8 cellular contexts compared by ENCODE assay signal in the genomic region with DNA sequence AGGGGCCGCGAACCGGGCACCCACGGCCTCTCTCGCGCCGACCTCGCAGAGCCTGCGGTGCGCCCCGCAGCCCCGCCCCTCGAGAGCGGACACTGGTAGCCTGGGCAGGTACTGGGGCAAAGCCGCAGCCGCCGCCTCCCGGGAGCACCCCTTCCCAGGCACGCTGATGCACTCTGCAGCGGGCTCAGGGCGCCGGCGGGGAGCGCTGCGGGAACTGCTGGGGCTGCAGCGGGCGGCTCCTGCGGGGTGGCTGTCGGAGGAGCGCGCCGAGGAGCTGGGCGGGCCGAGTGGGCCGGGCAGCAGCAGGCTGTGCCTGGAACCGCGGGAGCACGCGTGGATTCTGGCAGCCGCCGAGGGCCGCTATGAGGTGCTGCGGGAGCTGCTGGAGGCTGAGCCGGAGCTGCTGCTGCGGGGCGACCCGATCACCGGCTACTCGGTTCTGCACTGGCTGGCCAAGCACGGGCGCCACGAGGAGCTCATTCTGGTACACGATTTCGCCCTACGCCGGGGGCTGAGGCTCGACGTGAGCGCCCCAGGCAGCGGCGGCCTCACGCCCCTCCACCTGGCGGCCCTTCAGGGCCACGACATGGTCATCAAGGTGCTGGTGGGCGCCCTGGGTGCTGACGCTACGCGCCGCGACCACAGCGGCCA. TPM values are rescaled to one million over a fixed set of nuclear protein-coding genes. Genes with fewer than 3 reads are reported as not detected.
DNase-seq lines count a peak whose midpoint lies in the region; ATAC-seq, FAIRE-seq and TF ChIP-seq lines count a peak whose summit lies in the region.

No MANE protein-coding gene starts in this region.

- peaks cover 6% of the 10 kb centered on the region for H3K4me1 Mint-ChIP-seq in endothelial cell (ENCODE audit: unreplicated experiment)
- H3K4me1 Mint-ChIP-seq in natural killer cell treated with Interleukin-12 subunit alpha and Interleukin-12 subunit beta and Interleukin-15 and Interleukin-18, amount 100 ng/mL, for 72 hours (ENCODE audit: low read depth in 2 of 2), result peaks cover 32 to 38% of the 10 kb centered on the region in 2 donors

- no peak for FAIRE-seq in urothelium cell line (lab: Jason Lieb, UNC)

- H3K27ac Mint-ChIP-seq in endothelial cell (ENCODE audit: unreplicated experiment), result no peak overlapping the region
- no peak overlapping the region for H3K27ac Mint-ChIP-seq in natural killer cell treated with Interleukin-12 subunit alpha and Interleukin-12 subunit beta and Interleukin-15 and Interleukin-18, amount 100 ng/mL, for 72 hours

- H3K9me3 Mint-ChIP-seq in endothelial cell (ENCODE audit: unreplicated experiment), result no peaks in the 10 kb centered on the region
- H3K9me3 Mint-ChIP-seq in natural killer cell treated with Interleukin-12 subunit alpha and Interleukin-12 subunit beta and Interleukin-15 and Interleukin-18, amount 100 ng/mL, for 72 hours, result no peaks in the 10 kb centered on the region

- TF ChIP-seq CTCF in endothelial cell (IDR thresholded peaks at IDR 0.05; ENCODE audit: unreplicated experiment), result no peak

- H3K27me3 Mint-ChIP-seq in endothelial cell (ENCODE audit: unreplicated experiment), result peaks cover 2% of the 10 kb centered on the region
- H3K27me3 Mint-ChIP-seq in natural killer cell treated with Interleukin-12 subunit alpha and Interleukin-12 subunit beta and Interleukin-15 and Interleukin-18, amount 100 ng/mL, for 72 hours, result peaks cover 0 to 3% of the 10 kb centered on the region in 2 donors

- H3K4me3 Mint-ChIP-seq in endothelial cell (ENCODE audit: unreplicated experiment), result no peak overlapping the region
- peak overlapping the region; percentile 39 for H3K4me3 Mint-ChIP-seq in natural killer cell treated with Interleukin-12 subunit alpha and Interleukin-12 subunit beta and Interleukin-15 and Interleukin-18, amount 100 ng/mL, for 72 hours

- DNase-seq in NCI-H2227 (lab: John Stamatoyannopoulos, UW; ENCODE audit: unreplicated experiment) (peak; percentile 37), NCI-H2227 treated with DMSO at 0.1 percent for 48 hours (lab: John Stamatoyannopoulos, UW) (no peak), endothelial cell (ENCODE audit: low spot score) (peak; percentile 4), urothelium cell line (ENCODE audit: low spot score) (no peak), NOMO-1 (lab: John Stamatoyannopoulos, UW; ENCODE audit: unreplicated experiment in 2 of 2) (no peak)
- peak; percentile 8 for DNase-seq in activated CD4-positive, alpha-beta T cell treated with anti-CD3 and anti-CD28 coated beads for 1 hour
- DNase-seq in natural killer cell treated with Interleukin-12 subunit alpha and Interleukin-12 subunit beta and Interleukin-15 and Interleukin-18, amount 100 ng/mL, for 72 hours (ENCODE audit: low spot score), result peak; percentile 68

- H3K36me3 Mint-ChIP-seq in endothelial cell (ENCODE audit: low read depth, unreplicated experiment), result no peaks in the 10 kb centered on the region
- no peaks in the 10 kb centered on the region for H3K36me3 Mint-ChIP-seq in natural killer cell treated with Interleukin-12 subunit alpha and Interleukin-12 subunit beta and Interleukin-15 and Interleukin-18, amount 100 ng/mL, for 72 hours

- ATAC-seq in natural killer cell treated with Interleukin-12 subunit alpha and Interleukin-12 subunit beta and Interleukin-15 and Interleukin-18, amount 100 ng/mL, for 72 hours, result peak; percentile 21 to 47
- ATAC-seq in HG03457 (IDR thresholded peaks at IDR 0.05; ENCODE audit: unreplicated experiment), result no peak

RNA-seq across cellular contexts. Expression of a gene that starts 0.4 kb away (rescaled TPM):
- not detected for total RNA-seq in endothelial cell (ENCODE audit: unreplicated experiment)
- total RNA-seq in natural killer cell treated with Interleukin-12 subunit alpha and Interleukin-12 subunit beta and Interleukin-15 and Interleukin-18, amount 100 ng/mL, for 72 hours, result not detected

RNA-seq across cellular contexts. Expression of a gene that starts 32.6 kb away (rescaled TPM):
- 1,381 TPM for total RNA-seq in endothelial cell (ENCODE audit: unreplicated experiment)
- 1,000 to 10,000 TPM; 1,043 to 1,156 TPM for total RNA-seq in natural killer cell treated with Interleukin-12 subunit alpha and Interleukin-12 subunit beta and Interleukin-15 and Interleukin-18, amount 100 ng/mL, for 72 hours

Comparison
In these comparisons a context has a peak if more than half of its experiments do, and no peak if none do; other contexts are left out.
1. DNase-seq: peak in NCI-H2227 (single experiment), activated CD4-positive, alpha-beta T cell treated with anti-CD3 and anti-CD28 coated beads for 1 hour (single experiment), endothelial cell (single experiment) and natural killer cell treated with Interleukin-12 subunit alpha and Interleukin-12 subunit beta and Interleukin-15 and Interleukin-18, amount 100 ng/mL, for 72 hours (single experiment); none in NCI-H2227 treated with DMSO at 0.1 percent for 48 hours (single experiment), urothelium cell line (single experiment) and NOMO-1 (0 of 2).